Comparison of ENCODE assay signal across 1 cellular context in the genomic region with DNA sequence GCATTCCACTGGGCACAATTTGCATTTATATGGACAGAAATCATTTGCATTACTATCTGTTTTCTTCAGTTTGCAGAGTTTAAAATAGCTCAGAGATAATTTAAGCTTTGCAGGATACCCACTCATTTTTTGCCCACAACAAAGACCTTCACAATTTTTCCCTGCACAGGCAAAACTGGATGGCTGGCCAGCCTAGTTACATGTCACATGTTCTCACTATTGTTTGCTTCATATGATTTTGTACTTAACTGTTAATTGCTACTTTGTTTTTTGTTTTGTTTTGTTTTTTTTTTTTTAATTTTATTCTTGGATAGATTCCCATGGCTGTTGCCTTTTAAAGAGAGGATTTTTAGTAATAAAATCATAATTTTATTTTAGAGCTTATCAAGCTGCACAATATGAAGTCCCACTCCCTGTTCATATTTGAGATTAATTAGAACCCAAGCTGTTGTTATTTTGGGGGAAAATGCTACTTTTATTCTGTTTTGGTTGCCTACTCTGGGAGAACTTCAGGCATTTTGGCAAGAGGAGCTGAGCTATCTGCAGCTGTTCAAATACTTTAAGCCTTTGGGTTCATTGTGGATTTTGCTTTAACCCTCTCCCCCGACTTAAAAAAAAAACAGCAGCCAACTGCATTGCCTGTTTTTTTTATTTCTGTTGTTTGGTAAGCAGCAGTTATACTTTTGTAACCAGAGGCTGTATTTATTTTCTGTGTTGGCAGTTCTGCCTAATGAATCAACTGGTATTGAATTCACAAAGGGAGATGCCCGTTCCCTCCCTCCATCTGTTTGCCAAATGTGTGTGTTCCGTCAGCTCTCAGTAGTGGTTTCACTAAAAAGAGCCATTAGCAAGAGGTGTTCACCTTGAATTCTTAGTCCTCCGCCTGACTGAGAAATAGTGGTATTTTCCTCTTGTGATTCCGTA.
TF ChIP-seq lines count a peak whose summit lies in the region.

No MANE protein-coding gene starts in this region.

TF ChIP-seq in GM23338, 12 proteins besides CTCF, POLR2A, EP300 and RAD21:
- TF ChIP-seq, protein P1, sequence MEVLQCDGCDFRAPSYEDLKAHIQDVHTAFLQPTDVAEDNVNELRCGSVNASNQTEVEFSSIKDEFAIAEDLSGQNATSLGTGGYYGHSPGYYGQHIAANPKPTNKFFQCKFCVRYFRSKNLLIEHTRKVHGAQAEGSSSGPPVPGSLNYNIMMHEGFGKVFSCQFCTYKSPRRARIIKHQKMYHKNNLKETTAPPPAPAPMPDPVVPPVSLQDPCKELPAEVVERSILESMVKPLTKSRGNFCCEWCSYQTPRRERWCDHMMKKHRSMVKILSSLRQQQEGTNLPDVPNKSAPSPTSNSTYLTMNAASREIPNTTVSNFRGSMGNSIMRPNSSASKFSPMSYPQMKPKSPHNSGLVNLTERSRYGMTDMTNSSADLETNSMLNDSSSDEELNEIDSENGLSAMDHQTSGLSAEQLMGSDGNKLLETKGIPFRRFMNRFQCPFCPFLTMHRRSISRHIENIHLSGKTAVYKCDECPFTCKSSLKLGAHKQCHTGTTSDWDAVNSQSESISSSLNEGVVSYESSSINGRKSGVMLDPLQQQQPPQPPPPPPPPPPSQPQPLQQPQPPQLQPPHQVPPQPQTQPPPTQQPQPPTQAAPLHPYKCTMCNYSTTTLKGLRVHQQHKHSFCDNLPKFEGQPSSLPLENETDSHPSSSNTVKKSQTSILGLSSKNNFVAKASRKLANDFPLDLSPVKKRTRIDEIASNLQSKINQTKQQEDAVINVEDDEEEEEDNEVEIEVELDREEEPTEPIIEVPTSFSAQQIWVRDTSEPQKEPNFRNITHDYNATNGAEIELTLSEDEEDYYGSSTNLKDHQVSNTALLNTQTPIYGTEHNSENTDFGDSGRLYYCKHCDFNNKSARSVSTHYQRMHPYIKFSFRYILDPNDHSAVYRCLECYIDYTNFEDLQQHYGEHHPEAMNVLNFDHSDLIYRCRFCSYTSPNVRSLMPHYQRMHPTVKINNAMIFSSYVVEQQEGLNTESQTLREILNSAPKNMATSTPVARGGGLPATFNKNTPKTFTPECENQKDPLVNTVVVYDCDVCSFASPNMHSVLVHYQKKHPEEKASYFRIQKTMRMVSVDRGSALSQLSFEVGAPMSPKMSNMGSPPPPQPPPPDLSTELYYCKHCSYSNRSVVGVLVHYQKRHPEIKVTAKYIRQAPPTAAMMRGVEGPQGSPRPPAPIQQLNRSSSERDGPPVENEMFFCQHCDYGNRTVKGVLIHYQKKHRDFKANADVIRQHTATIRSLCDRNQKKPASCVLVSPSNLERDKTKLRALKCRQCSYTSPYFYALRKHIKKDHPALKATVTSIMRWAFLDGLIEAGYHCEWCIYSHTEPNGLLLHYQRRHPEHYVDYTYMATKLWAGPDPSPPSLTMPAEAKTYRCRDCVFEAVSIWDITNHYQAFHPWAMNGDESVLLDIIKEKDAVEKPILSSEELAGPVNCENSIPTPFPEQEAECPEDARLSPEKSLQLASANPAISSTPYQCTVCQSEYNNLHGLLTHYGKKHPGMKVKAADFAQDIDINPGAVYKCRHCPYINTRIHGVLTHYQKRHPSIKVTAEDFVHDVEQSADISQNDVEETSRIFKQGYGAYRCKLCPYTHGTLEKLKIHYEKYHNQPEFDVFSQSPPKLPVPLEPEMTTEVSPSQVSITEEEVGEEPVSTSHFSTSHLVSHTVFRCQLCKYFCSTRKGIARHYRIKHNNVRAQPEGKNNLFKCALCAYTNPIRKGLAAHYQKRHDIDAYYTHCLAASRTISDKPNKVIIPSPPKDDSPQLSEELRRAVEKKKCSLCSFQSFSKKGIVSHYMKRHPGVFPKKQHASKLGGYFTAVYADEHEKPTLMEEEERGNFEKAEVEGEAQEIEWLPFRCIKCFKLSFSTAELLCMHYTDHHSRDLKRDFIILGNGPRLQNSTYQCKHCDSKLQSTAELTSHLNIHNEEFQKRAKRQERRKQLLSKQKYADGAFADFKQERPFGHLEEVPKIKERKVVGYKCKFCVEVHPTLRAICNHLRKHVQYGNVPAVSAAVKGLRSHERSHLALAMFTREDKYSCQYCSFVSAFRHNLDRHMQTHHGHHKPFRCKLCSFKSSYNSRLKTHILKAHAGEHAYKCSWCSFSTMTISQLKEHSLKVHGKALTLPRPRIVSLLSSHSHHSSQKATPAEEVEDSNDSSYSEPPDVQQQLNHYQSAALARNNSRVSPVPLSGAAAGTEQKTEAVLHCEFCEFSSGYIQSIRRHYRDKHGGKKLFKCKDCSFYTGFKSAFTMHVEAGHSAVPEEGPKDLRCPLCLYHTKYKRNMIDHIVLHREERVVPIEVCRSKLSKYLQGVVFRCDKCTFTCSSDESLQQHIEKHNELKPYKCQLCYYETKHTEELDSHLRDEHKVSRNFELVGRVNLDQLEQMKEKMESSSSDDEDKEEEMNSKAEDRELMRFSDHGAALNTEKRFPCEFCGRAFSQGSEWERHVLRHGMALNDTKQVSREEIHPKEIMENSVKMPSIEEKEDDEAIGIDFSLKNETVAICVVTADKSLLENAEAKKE (CRISPR knock-in tag; IDR thresholded peaks at IDR 0.05) = no peak
- TF ChIP-seq EZH2 (IDR thresholded peaks at IDR 0.05; ENCODE audit: low read depth, unreplicated experiment) = no peak
- no peak for TF ChIP-seq CREB1 (CRISPR knock-in tag; IDR thresholded peaks at IDR 0.05; ENCODE audit: low read depth)
